Comparison of ENCODE assay signal across 21 cellular contexts in genomic region chr21:27339902-27340301, GRCh38.
"Had no signal": no experiment of that assay in that cellular context is flagged by ENCODE, and none has a peak within 500 bp of the region (broad histone marks: within the 10 kb centered on the region; RNA-seq: fewer than 3 reads in every experiment).

No MANE protein-coding gene starts in this region.

- DNase-seq: activated CD4-positive, alpha-beta memory T cell treated with anti-CD3 and anti-CD28 coated beads for 36 hours; activated CD4-positive, alpha-beta T cell treated with anti-CD3 and anti-CD28 coated beads for 36 hours; activated CD8-positive, alpha-beta memory T cell treated with anti-CD3 and anti-CD28 coated beads, Interleukin-2, amount 10 ng/mL, durations not matched to agents 7 days and 5 days; activated effector memory CD4-positive, alpha-beta T cell treated with Interleukin-2 at 50 U/mL for 16 hours; activated naive CD4-positive, alpha-beta T cell treated with anti-CD3 and anti-CD28 coated beads, Interleukin-2, amount 50 U/mL, for 16 hours; activated T-cell treated with anti-CD3 and anti-CD28 coated beads, Interleukin-2, amount 50 U/mL, for 24 hours; adrenal gland; effector CD8-positive, alpha-beta T cell; hippocampal formation; left ventricle myocardium inferior; naive thymus-derived CD8-positive, alpha-beta T cell; posterior cingulate gyrus; stimulated activated CD4-positive, alpha-beta T cell treated with anti-CD3 and anti-CD28 coated beads, Interleukin-4, amount 100 ng/mL, for 24 hours; stimulated activated naive CD4-positive, alpha-beta T cell treated with Interleukin-2 at 50 U/mL for 16 hours; T-helper 17 cell; transverse colon; WERI-Rb-1 had no signal

- H3K27me3 ChIP-seq: adrenal gland, neutrophil, right atrium auricular region, transverse colon had no signal

- H3K4me3 ChIP-seq: adrenal gland, coronary artery, left ventricle myocardium inferior, right atrium auricular region, skin epidermis, transverse colon had no signal

- H3K4me1 ChIP-seq: adrenal gland, left ventricle myocardium inferior, right atrium auricular region, transverse colon had no signal

- H3K36me3 ChIP-seq: adrenal gland, left ventricle myocardium inferior, neutrophil, right atrium auricular region, transverse colon, WERI-Rb-1 had no signal

- H3K27ac ChIP-seq: adrenal gland, coronary artery, left ventricle myocardium inferior, neutrophil, right atrium auricular region, skin epidermis, WERI-Rb-1 had no signal

- H3K9me3 ChIP-seq: neutrophil, right atrium auricular region, transverse colon had no signal

- ATAC-seq: activated CD4-positive, alpha-beta T cell treated with anti-CD3 and anti-CD28 coated beads for 36 hours; activated CD8-positive, alpha-beta memory T cell treated with anti-CD3 and anti-CD28 coated beads, Interleukin-2, amount 10 ng/mL, durations not matched to agents 7 days and 5 days; naive thymus-derived CD8-positive, alpha-beta T cell; T-helper 17 cell had no signal
